ENCODE assay signal across 1 cellular context in the genomic region with DNA sequence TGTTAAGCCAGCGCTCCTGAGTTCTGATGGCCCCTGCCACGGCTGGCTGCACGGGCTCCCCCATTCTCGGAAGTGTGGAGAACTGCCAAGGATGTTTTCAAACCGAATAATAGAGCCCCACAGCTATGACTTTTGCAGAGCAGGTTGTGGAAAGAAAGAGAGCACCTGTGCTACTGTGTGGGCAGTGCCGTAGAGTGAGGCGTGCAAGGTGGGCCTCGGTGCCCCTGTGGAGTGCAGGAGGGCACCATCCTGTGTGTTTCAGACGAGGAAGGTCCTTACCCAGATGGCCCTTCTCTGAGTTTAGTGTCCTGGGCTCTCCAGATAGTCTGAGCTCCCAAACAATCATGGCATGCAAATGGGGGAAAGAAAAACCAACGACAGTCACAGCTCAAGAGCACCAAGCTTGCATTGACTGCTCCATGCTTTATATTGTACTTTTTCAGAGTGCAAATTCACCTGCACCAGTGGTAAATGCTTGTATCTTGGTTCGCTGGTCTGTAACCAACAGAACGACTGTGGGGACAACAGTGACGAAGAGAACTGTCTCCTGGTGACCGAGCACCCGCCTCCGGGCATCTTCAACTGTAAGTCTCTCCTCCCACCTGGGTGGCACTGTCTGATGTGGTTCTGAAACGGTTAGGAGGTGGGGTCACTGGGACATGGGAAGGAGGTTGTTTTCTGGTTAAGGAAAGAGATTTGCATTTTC.
TF ChIP-seq lines count a peak whose summit lies in the region.

No MANE protein-coding gene starts in this region.

TF ChIP-seq in GM23338, 12 proteins besides CTCF, POLR2A, EP300 and RAD21 (continued from another document):
- TF ChIP-seq, protein P1, sequence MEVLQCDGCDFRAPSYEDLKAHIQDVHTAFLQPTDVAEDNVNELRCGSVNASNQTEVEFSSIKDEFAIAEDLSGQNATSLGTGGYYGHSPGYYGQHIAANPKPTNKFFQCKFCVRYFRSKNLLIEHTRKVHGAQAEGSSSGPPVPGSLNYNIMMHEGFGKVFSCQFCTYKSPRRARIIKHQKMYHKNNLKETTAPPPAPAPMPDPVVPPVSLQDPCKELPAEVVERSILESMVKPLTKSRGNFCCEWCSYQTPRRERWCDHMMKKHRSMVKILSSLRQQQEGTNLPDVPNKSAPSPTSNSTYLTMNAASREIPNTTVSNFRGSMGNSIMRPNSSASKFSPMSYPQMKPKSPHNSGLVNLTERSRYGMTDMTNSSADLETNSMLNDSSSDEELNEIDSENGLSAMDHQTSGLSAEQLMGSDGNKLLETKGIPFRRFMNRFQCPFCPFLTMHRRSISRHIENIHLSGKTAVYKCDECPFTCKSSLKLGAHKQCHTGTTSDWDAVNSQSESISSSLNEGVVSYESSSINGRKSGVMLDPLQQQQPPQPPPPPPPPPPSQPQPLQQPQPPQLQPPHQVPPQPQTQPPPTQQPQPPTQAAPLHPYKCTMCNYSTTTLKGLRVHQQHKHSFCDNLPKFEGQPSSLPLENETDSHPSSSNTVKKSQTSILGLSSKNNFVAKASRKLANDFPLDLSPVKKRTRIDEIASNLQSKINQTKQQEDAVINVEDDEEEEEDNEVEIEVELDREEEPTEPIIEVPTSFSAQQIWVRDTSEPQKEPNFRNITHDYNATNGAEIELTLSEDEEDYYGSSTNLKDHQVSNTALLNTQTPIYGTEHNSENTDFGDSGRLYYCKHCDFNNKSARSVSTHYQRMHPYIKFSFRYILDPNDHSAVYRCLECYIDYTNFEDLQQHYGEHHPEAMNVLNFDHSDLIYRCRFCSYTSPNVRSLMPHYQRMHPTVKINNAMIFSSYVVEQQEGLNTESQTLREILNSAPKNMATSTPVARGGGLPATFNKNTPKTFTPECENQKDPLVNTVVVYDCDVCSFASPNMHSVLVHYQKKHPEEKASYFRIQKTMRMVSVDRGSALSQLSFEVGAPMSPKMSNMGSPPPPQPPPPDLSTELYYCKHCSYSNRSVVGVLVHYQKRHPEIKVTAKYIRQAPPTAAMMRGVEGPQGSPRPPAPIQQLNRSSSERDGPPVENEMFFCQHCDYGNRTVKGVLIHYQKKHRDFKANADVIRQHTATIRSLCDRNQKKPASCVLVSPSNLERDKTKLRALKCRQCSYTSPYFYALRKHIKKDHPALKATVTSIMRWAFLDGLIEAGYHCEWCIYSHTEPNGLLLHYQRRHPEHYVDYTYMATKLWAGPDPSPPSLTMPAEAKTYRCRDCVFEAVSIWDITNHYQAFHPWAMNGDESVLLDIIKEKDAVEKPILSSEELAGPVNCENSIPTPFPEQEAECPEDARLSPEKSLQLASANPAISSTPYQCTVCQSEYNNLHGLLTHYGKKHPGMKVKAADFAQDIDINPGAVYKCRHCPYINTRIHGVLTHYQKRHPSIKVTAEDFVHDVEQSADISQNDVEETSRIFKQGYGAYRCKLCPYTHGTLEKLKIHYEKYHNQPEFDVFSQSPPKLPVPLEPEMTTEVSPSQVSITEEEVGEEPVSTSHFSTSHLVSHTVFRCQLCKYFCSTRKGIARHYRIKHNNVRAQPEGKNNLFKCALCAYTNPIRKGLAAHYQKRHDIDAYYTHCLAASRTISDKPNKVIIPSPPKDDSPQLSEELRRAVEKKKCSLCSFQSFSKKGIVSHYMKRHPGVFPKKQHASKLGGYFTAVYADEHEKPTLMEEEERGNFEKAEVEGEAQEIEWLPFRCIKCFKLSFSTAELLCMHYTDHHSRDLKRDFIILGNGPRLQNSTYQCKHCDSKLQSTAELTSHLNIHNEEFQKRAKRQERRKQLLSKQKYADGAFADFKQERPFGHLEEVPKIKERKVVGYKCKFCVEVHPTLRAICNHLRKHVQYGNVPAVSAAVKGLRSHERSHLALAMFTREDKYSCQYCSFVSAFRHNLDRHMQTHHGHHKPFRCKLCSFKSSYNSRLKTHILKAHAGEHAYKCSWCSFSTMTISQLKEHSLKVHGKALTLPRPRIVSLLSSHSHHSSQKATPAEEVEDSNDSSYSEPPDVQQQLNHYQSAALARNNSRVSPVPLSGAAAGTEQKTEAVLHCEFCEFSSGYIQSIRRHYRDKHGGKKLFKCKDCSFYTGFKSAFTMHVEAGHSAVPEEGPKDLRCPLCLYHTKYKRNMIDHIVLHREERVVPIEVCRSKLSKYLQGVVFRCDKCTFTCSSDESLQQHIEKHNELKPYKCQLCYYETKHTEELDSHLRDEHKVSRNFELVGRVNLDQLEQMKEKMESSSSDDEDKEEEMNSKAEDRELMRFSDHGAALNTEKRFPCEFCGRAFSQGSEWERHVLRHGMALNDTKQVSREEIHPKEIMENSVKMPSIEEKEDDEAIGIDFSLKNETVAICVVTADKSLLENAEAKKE (CRISPR knock-in tag; IDR thresholded peaks at IDR 0.05) = no peak
- TF ChIP-seq ZNF114 (CRISPR knock-in tag; IDR thresholded peaks at IDR 0.05) (no peak), ZNF331 (CRISPR knock-in tag; IDR thresholded peaks at IDR 0.05; ENCODE audit: low read depth) (no peak), POLR2AphosphoS5 (IDR thresholded peaks at IDR 0.05; ENCODE audit: low read depth) (no peak)
TF ChIP-seq in GM23338: peak in this region for 0.
